Comparison of ENCODE assay signal across 1 cellular context in genomic region chr1:2165636-2166035, GRCh38.
TF ChIP-seq lines count a peak whose summit lies in the region.

No MANE protein-coding gene starts in this region.

TF ChIP-seq in K562, 482 proteins besides CTCF, POLR2A, EP300 and RAD21 (continued from another document):
- TF ChIP-seq, protein P1, sequence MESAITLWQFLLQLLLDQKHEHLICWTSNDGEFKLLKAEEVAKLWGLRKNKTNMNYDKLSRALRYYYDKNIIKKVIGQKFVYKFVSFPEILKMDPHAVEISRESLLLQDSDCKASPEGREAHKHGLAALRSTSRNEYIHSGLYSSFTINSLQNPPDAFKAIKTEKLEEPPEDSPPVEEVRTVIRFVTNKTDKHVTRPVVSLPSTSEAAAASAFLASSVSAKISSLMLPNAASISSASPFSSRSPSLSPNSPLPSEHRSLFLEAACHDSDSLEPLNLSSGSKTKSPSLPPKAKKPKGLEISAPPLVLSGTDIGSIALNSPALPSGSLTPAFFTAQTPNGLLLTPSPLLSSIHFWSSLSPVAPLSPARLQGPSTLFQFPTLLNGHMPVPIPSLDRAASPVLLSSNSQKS (CRISPR knock-in tag; IDR thresholded peaks at IDR 0.05), result no peak
